ENCODE assay signal across 9 cellular contexts in genomic region chr22:32764330-32765116, GRCh38. TPM values are rescaled to one million over a fixed set of nuclear protein-coding genes. Genes with fewer than 3 reads are reported as not detected.
A peak's percentile ranks its signal among the peaks of the same experiment; 100 is the strongest.
DNase-seq lines count a peak whose midpoint lies in the region; ATAC-seq and TF ChIP-seq lines count a peak whose summit lies in the region.
"Had no signal": no experiment of that assay in that cellular context is flagged by ENCODE, and none has a peak within 500 bp of the region (broad histone marks: within the 10 kb centered on the region; RNA-seq: fewer than 3 reads in every experiment).

No MANE protein-coding gene starts in this region.

- H3K9ac ChIP-seq in trophoblast cell (ENCODE audit: low read length): no peak overlapping the region

- H3K27me3 ChIP-seq in trophoblast cell (ENCODE audit: insufficient read depth, low read length) (no peaks in the 10 kb centered on the region), prostate gland (replicated peaks; ENCODE audit: insufficient read depth) (no peaks in the 10 kb centered on the region)

- H3K23ac ChIP-seq in trophoblast cell (ENCODE audit: low read length): no peak overlapping the region

- peaks cover 17% of the 10 kb centered on the region for H3K79me1 ChIP-seq in trophoblast cell (ENCODE audit: low read length)

- intact Hi-C loops in Right ventricle myocardium superior (cut with DNase I): no loop called here
- intact Hi-C loops in activated CD4-positive, alpha-beta memory T cell treated with anti-CD3 and anti-CD28 coated beads for 36 hours (cut with micrococcal nuclease): no loop called here
- intact Hi-C loops in prostate gland (cut with DNase I): no loop called here

- peak overlapping the region; percentile 65 for H4K8ac ChIP-seq in trophoblast cell (ENCODE audit: low read depth, low read length)

- H3K27ac ChIP-seq in trophoblast cell (ENCODE audit: low read depth, low read length) (peak overlapping the region; percentile 35), prostate gland (peak overlapping the region in 1 of 2 donors; percentile 24)

- peak; percentile 84 for DNase-seq in ELR (ENCODE audit: low read depth)
- no peak for DNase-seq in WTC11 (ENCODE audit: low spot score)
- peak; percentile 77 for DNase-seq in Right ventricle myocardium superior
- DNase-seq in trophoblast cell: peak; percentile 64 to 78
- no peak for DNase-seq in activated CD4-positive, alpha-beta memory T cell treated with anti-CD3 and anti-CD28 coated beads for 36 hours
- no peak for DNase-seq in activated naive CD4-positive, alpha-beta T cell treated with Interleukin-2 at 50 U/mL for 16 hours
- no peak for DNase-seq in activated naive CD4-positive, alpha-beta T cell (lab: John Stamatoyannopoulos, UW)
- DNase-seq in prostate gland (ENCODE audit: low spot score): no peak
- DNase-seq: activated T-cell treated with anti-CD3 and anti-CD28 coated beads, Interleukin-2, amount 50 U/mL, for 72 hours had no signal

- H3K18ac ChIP-seq in trophoblast cell (ENCODE audit: low read length): peak overlapping the region; percentile 67

- no peak for TF ChIP-seq POLR2A in prostate gland (IDR thresholded peaks at IDR 0.05)

- H3K4me3 ChIP-seq in trophoblast cell (ENCODE audit: low read depth, low read length) (no peak overlapping the region), prostate gland (no peak overlapping the region)

- H3K79me2 ChIP-seq in trophoblast cell (ENCODE audit: control insufficient read depth, insufficient read depth, low read length, poor library complexity): peaks cover 4% of the 10 kb centered on the region

- H3K4me1 ChIP-seq in trophoblast cell (ENCODE audit: control insufficient read depth in 1 of 2, insufficient read depth in 2 of 2, low read length in 2 of 2) (peaks cover 13 to 22% of the 10 kb centered on the region in 2 experiments), prostate gland (replicated peaks) (no peaks in the 10 kb centered on the region)

- H3K27me3 Mint-ChIP-seq in WTC11 (ENCODE audit: low read depth): no peaks in the 10 kb centered on the region
- H3K27me3 Mint-ChIP-seq in activated CD4-positive, alpha-beta memory T cell treated with anti-CD3 and anti-CD28 coated beads for 36 hours: peaks cover 28% of the 10 kb centered on the region

- CTCF ChIA-PET in WTC11 (lab: Charles Lee): interaction anchor here (0.9 to 2.7 kb wide), 3 partner anchors 11 to 347 kb away, joined by 3 to 16 read pairs (median 5); no protein-coding TSS in a partner anchor
- CTCF ChIA-PET in activated CD4-positive, alpha-beta memory T cell treated with anti-CD3 and anti-CD28 coated beads for 36 hours (lab: Charles Lee): no interaction called here

- H2AK5ac ChIP-seq in trophoblast cell (ENCODE audit: low read length): peak overlapping the region; percentile 82

- peak overlapping the region; percentile 51 for H3K4ac ChIP-seq in trophoblast cell (ENCODE audit: low read depth, low read length)

- peaks cover 21% of the 10 kb centered on the region for H3K4me1 Mint-ChIP-seq in WTC11
- H3K4me1 Mint-ChIP-seq in activated CD4-positive, alpha-beta memory T cell treated with anti-CD3 and anti-CD28 coated beads for 36 hours (ENCODE audit: low read depth): no peaks in the 10 kb centered on the region

- peak overlapping the region; percentile 87 for H2BK120ac ChIP-seq in trophoblast cell (ENCODE audit: insufficient read depth, low read length, poor library complexity)

- H4K91ac ChIP-seq in trophoblast cell (ENCODE audit: low read depth, low read length): peak overlapping the region; percentile 82

- peak overlapping the region; percentile 32; the same call in 1 of the 2 replicates for H3K27ac Mint-ChIP-seq in WTC11
- H3K27ac Mint-ChIP-seq in activated CD4-positive, alpha-beta memory T cell treated with anti-CD3 and anti-CD28 coated beads for 36 hours: no peak overlapping the region
- H3K27ac Mint-ChIP-seq: activated T-cell treated with anti-CD3 and anti-CD28 coated beads, Interleukin-2, amount 50 U/mL, for 72 hours had no signal

- peak overlapping the region; percentile 77 for H2AFZ ChIP-seq in trophoblast cell (ENCODE audit: insufficient read depth, low read length, poor library complexity)

- no peaks in the 10 kb centered on the region for H3K36me3 ChIP-seq in trophoblast cell (ENCODE audit: control insufficient read depth in 1 of 2, insufficient read depth in 2 of 2, low read length in 2 of 2)
- no peaks in the 10 kb centered on the region for H3K36me3 ChIP-seq in prostate gland

- ATAC-seq in WTC11 (0 out of 2 replicates have a peak, but pooled peaks have one; percentile 20), Right ventricle myocardium superior (ENCODE audit: poor library complexity) (peak; percentile 82)
- ATAC-seq: activated T-cell treated with anti-CD3 and anti-CD28 coated beads, Interleukin-2, amount 50 U/mL, for 72 hours had no signal

- H3K9me3 ChIP-seq in trophoblast cell (ENCODE audit: insufficient read depth, low read depth, low read length): no peaks in the 10 kb centered on the region
- H3K9me3 ChIP-seq in prostate gland: no peaks in the 10 kb centered on the region

- no peak overlapping the region for H3K4me3 Mint-ChIP-seq in WTC11
- no peak overlapping the region for H3K4me3 Mint-ChIP-seq in activated CD4-positive, alpha-beta memory T cell treated with anti-CD3 and anti-CD28 coated beads for 36 hours
- H3K4me3 Mint-ChIP-seq: activated T-cell treated with anti-CD3 and anti-CD28 coated beads, Interleukin-2, amount 50 U/mL, for 72 hours had no signal

- TF ChIP-seq CTCF in WTC11 (IDR thresholded peaks at IDR 0.05): no peak
- TF ChIP-seq CTCF in prostate gland (IDR thresholded peaks at IDR 0.05): no peak

- peak overlapping the region; percentile 97 for H2BK12ac ChIP-seq in trophoblast cell (ENCODE audit: low read length)

- POLR2A ChIA-PET in WTC11 (lab: Charles Lee): no interaction called here
- POLR2A ChIA-PET in activated CD4-positive, alpha-beta memory T cell treated with anti-CD3 and anti-CD28 coated beads for 36 hours (lab: Charles Lee): no interaction called here

- H2BK5ac ChIP-seq in trophoblast cell (ENCODE audit: low read depth, low read length, poor library complexity): peak overlapping the region; percentile 52

- H3K36me3 Mint-ChIP-seq in WTC11: no peaks in the 10 kb centered on the region
- H3K36me3 Mint-ChIP-seq in activated CD4-positive, alpha-beta memory T cell treated with anti-CD3 and anti-CD28 coated beads for 36 hours: no peaks in the 10 kb centered on the region

- no peak overlapping the region for H3K4me2 ChIP-seq in trophoblast cell (ENCODE audit: low read length)

- peak overlapping the region; percentile 23 for H3K14ac ChIP-seq in trophoblast cell (ENCODE audit: low read length)

- no peaks in the 10 kb centered on the region for H3K9me3 Mint-ChIP-seq in WTC11
- no peaks in the 10 kb centered on the region for H3K9me3 Mint-ChIP-seq in activated CD4-positive, alpha-beta memory T cell treated with anti-CD3 and anti-CD28 coated beads for 36 hours
- H3K9me3 Mint-ChIP-seq: activated T-cell treated with anti-CD3 and anti-CD28 coated beads, Interleukin-2, amount 50 U/mL, for 72 hours had no signal

- no peak overlapping the region for H4K12ac ChIP-seq in trophoblast cell (ENCODE audit: low read depth, low read length)

- WGBS in trophoblast cell (ENCODE audit: extremely low coverage, insufficient coverage, insufficient read length): no CpG with 5 or more reads among the region's 15 CpGs
- WGBS in prostate gland: 50% methylated on average over 15 of the region's 15 CpGs

TF ChIP-seq in WTC11, 78 proteins besides CTCF, POLR2A, EP300 and RAD21 (continues in another document):
- TF ChIP-seq ZNF281 (CRISPR knock-in tag; IDR thresholded peaks at IDR 0.05): no peak
- TF ChIP-seq MXD4 (CRISPR knock-in tag; IDR thresholded peaks at IDR 0.05; ENCODE audit: borderline replicate concordance): no peak
- no peak for TF ChIP-seq AR (CRISPR knock-in tag; IDR thresholded peaks at IDR 0.05)

RNA-seq across cellular contexts. Expression of gene TIMP3, which starts 37.0 kb away (rescaled TPM):
- total RNA-seq in WTC11 (2021) (3.3 to 4.0 TPM (median 4.0 TPM) in 3 replicates), Right ventricle myocardium superior (266 TPM), prostate gland (100 to 1,000 TPM; 148 to 397 TPM)
- 973 and 1,084 TPM in 2 replicates for polyA plus RNA-seq in trophoblast cell (2013)
- total RNA-seq in activated CD4-positive, alpha-beta memory T cell treated with anti-CD3 and anti-CD28 coated beads for 36 hours: not detected

Comparison
In these comparisons a context has a peak if more than half of its experiments do, and no peak if none do; other contexts are left out.
1. DNase-seq: peak in ELR (single experiment), Right ventricle myocardium superior (single experiment) and trophoblast cell (2 of 2); none in WTC11 (single experiment), activated CD4-positive, alpha-beta memory T cell treated with anti-CD3 and anti-CD28 coated beads for 36 hours (single experiment), activated naive CD4-positive, alpha-beta T cell treated with Interleukin-2 at 50 U/mL for 16 hours (single experiment), activated naive CD4-positive, alpha-beta T cell (0 of 4) and prostate gland (single experiment).
2. RNA of gene TIMP3, which starts 37.0 kb away (total RNA-seq): 148 to 397 TPM in prostate gland and 266 TPM in Right ventricle myocardium superior (single experiment); 3.3 to 4.0 TPM in WTC11 and not detected in activated CD4-positive, alpha-beta memory T cell treated with anti-CD3 and anti-CD28 coated beads for 36 hours; every median in the first group is over 10 times any median in the second.